12 cellular contexts compared by ENCODE assay signal in genomic region chr1:206041640-206042039, GRCh38. TPM values are rescaled to one million over a fixed set of nuclear protein-coding genes. Genes with fewer than 3 reads are reported as not detected.
DNase-seq lines count a peak whose midpoint lies in the region; ATAC-seq and TF ChIP-seq lines count a peak whose summit lies in the region.
"Had no signal": no experiment of that assay in that cellular context is flagged by ENCODE, and none has a peak within 500 bp of the region (broad histone marks: within the 10 kb centered on the region; RNA-seq: fewer than 3 reads in every experiment).

No MANE protein-coding gene starts in this region.

- no peak for TF ChIP-seq CTCF in Calu3 (IDR thresholded peaks at IDR 0.05; ENCODE audit: unreplicated experiment)

- intact Hi-C loops in Calu3 (cut with micrococcal nuclease; ENCODE audit: unreplicated experiment) = no loop called here
- intact Hi-C loops in head of caudate nucleus (cut with DNase I) = no loop called here

- peak overlapping the region; percentile 11 for H3K27ac Mint-ChIP-seq in Calu3 (ENCODE audit: unreplicated experiment)
- H3K27ac Mint-ChIP-seq: activated CD8-positive, alpha-beta T cell treated with anti-CD3 and anti-CD28 coated beads, Interleukin-2, amount 10 ng/mL, durations not matched to agents 7 days and 5 days had no signal

- no TSS peak for BruUV-seq in Calu3 (replicated peaks; lab: Mats Ljungman, UMichigan)

- peaks cover 32% of the 10 kb centered on the region for H3K4me1 Mint-ChIP-seq in Calu3 (ENCODE audit: low read depth, unreplicated experiment)

- CTCF ChIA-PET in Calu3 (lab: Charles Lee) = interaction anchor here (1.0 to 1.3 kb wide), 2 partner anchors 11 to 19 kb away, joined by 3 to 5 read pairs; no protein-coding TSS in a partner anchor

- peak overlapping the region; percentile 51 for H3K4me3 Mint-ChIP-seq in Calu3 (ENCODE audit: low read depth, unreplicated experiment)
- H3K4me3 Mint-ChIP-seq: activated CD8-positive, alpha-beta T cell treated with anti-CD3 and anti-CD28 coated beads, Interleukin-2, amount 10 ng/mL, durations not matched to agents 7 days and 5 days; CD14-positive monocyte had no signal

- peaks cover 3% of the 10 kb centered on the region for H3K36me3 Mint-ChIP-seq in Calu3 (ENCODE audit: insufficient read depth, unreplicated experiment)
- H3K36me3 Mint-ChIP-seq: CD14-positive monocyte had no signal

- peak; percentile 44 for ATAC-seq in GM21529 (IDR thresholded peaks at IDR 0.05; ENCODE audit: unreplicated experiment)
- ATAC-seq: activated CD8-positive, alpha-beta T cell treated with anti-CD3 and anti-CD28 coated beads, Interleukin-2, amount 10 ng/mL, durations not matched to agents 7 days and 5 days had no signal

- no peaks in the 10 kb centered on the region for H3K27me3 Mint-ChIP-seq in Calu3 (ENCODE audit: unreplicated experiment)

- no peaks in the 10 kb centered on the region for H3K9me3 Mint-ChIP-seq in Calu3 (ENCODE audit: low read depth, unreplicated experiment)

- DNase-seq in Calu3 = peak; percentile 65
- DNase-seq in NCI-H2171 treated with DMSO at 0.1 percent for 48 hours (lab: John Stamatoyannopoulos, UW) = peak; percentile 96
- peak in 30 of 42 donors; percentile 11 to 68 (median 36) for DNase-seq in head of caudate nucleus
- no peak for DNase-seq in stimulated activated CD4-positive, alpha-beta T cell treated with anti-CD3 and anti-CD28 coated beads, Interleukin-4, amount 100 ng/mL, for 4 hours
- no peak for DNase-seq in activated naive CD4-positive, alpha-beta T cell treated with Interleukin-2 at 50 U/mL for 16 hours
- DNase-seq in activated CD4-positive, alpha-beta T cell treated with anti-CD3 and anti-CD28 coated beads for 48 hours = no peak
- no peak for DNase-seq in activated CD8-positive, alpha-beta memory T cell treated with anti-CD3 and anti-CD28 coated beads, Interleukin-2, amount 50 U/mL, for 4 hours
- DNase-seq: activated CD8-positive, alpha-beta T cell treated with anti-CD3 and anti-CD28 coated beads, Interleukin-2, amount 10 ng/mL, durations not matched to agents 7 days and 5 days; brain microvascular endothelial cell had no signal

RNA-seq across cellular contexts. Expression of gene RHEX, which starts 11.3 kb away (rescaled TPM):
- total RNA-seq in Calu3 (2022) = 75.1 and 88.9 TPM in 2 replicates
- total RNA-seq: activated CD8-positive, alpha-beta T cell treated with anti-CD3 and anti-CD28 coated beads, Interleukin-2, amount 10 ng/mL, durations not matched to agents 7 days and 5 days; fibroblast of villous mesenchyme had no signal

RNA-seq across cellular contexts. Expression of gene CTSE, which starts 17.9 kb away (rescaled TPM):
- 425 and 457 TPM in 2 replicates for total RNA-seq in Calu3 (2022)
- total RNA-seq: activated CD8-positive, alpha-beta T cell treated with anti-CD3 and anti-CD28 coated beads, Interleukin-2, amount 10 ng/mL, durations not matched to agents 7 days and 5 days; fibroblast of villous mesenchyme had no signal

RNA-seq across cellular contexts. Expression of gene RAB7B, which starts 38.4 kb away (rescaled TPM):
- 1.1 and 1.3 TPM in 2 replicates for total RNA-seq in Calu3 (2022)
- total RNA-seq: activated CD8-positive, alpha-beta T cell treated with anti-CD3 and anti-CD28 coated beads, Interleukin-2, amount 10 ng/mL, durations not matched to agents 7 days and 5 days had no signal

Comparison
In these comparisons a context has a peak if more than half of its experiments do, and no peak if none do; other contexts are left out.
1. DNase-seq: peak in Calu3 (single experiment), NCI-H2171 treated with DMSO at 0.1 percent for 48 hours (single experiment) and head of caudate nucleus (30 of 42); none in stimulated activated CD4-positive, alpha-beta T cell treated with anti-CD3 and anti-CD28 coated beads, Interleukin-4, amount 100 ng/mL, for 4 hours (0 of 2), activated naive CD4-positive, alpha-beta T cell treated with Interleukin-2 at 50 U/mL for 16 hours (single experiment), activated CD4-positive, alpha-beta T cell treated with anti-CD3 and anti-CD28 coated beads for 48 hours (single experiment) and activated CD8-positive, alpha-beta memory T cell treated with anti-CD3 and anti-CD28 coated beads, Interleukin-2, amount 50 U/mL, for 4 hours (single experiment).